ENCODE assay signal across 31 cellular contexts in the genomic region with DNA sequence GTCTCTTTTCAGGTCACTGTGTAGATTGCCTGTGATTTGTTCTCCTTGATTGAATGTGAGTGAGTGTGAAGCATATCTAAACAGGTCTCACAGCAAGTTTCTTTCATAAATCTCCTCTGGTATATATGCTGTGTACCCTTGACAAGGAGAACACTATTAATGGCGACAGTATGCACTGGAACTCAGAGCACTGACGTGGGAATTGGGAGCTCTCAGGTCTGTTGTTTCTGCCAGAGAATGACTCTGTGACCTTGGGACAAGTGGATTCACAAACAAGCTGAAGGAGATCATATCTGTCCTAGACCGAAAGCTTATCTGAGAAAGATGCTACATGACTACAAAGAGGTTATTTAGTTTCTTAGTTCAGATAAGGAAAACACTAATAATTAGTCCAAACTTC.
"Had no signal": no experiment of that assay in that cellular context is flagged by ENCODE, and none has a peak within 500 bp of the region (broad histone marks: within the 10 kb centered on the region; RNA-seq: fewer than 3 reads in every experiment).

No MANE protein-coding gene starts in this region.

- H3K36me3 Mint-ChIP-seq: brain had no signal

- H3K27ac Mint-ChIP-seq: activated B cell treated with CpG ODN at 0.5 μM for 24 hours; activated CD8-positive, alpha-beta T cell treated with anti-CD3 and anti-CD28 coated beads for 36 hours; activated naive CD4-positive, alpha-beta T cell treated with anti-CD3 and anti-CD28 coated beads for 36 hours; activated naive CD4-positive, alpha-beta T cell treated with anti-CD3 and anti-CD28 coated beads, Interleukin-2, amount 50 U/mL, for 24 hours; activated naive CD8-positive, alpha-beta T cell treated with anti-CD3 and anti-CD28 coated beads for 36 hours; activated naive CD8-positive, alpha-beta T cell treated with anti-CD3 and anti-CD28 coated beads, Interleukin-2, amount 50 U/mL, for 24 hours; activated T-helper 1 cell treated with anti-CD3 and anti-CD28 coated beads, Interleukin-12 subunit alpha, Interleukin-12 subunit beta, Interleukin-2, Interleukin-4 antibody, amounts not matched to agents 30 ng/mL and 10 ng/mL and 1 ng/mL, durations not matched to agents 14 hours and 24 hours and 36 hours; activated T-helper 2 cell treated with anti-CD3 and anti-CD28 coated beads, Interferon-gamma antibody, Interleukin-2, Interleukin-4, amounts not matched to agents 10 μg/mL and 5 μg/mL and 100 μg/mL, durations not matched to agents 14 hours and 24 hours and 36 hours; brain; T-helper 17 cell; T-helper 2 cell treated with Interferon-gamma antibody and Interleukin-4, amounts not matched to agents 5 μg/mL and 100 μg/mL, for 36 hours had no signal

- H3K36me3 ChIP-seq: ascending aorta, breast epithelium, cardiac muscle cell, gastroesophageal sphincter, WERI-Rb-1 had no signal

- H3K4me1 ChIP-seq: ascending aorta, breast epithelium had no signal

- DNase-seq: activated B cell treated with CpG ODN at 0.5 μM for 24 hours; activated CD4-positive, alpha-beta T cell treated with anti-CD3 and anti-CD28 coated beads for 48 hours; activated CD4-positive, alpha-beta T cell treated with anti-CD3 and anti-CD28 coated beads, Interleukin-2, amount 50 U/mL, for 1 hour; activated CD4-positive, alpha-beta T cell treated with anti-CD3 and anti-CD28 coated beads, Interleukin-2, amount 50 U/mL, for 48 hours; activated CD8-positive, alpha-beta memory T cell treated with anti-CD3 and anti-CD28 coated beads for 24 hours; activated CD8-positive, alpha-beta T cell treated with anti-CD3 and anti-CD28 coated beads for 36 hours; activated effector memory CD4-positive, alpha-beta T cell treated with anti-CD3 and anti-CD28 coated beads, Interleukin-2, amount 50 U/mL, for 16 hours; activated naive CD4-positive, alpha-beta T cell treated with anti-CD3 and anti-CD28 coated beads for 36 hours; activated naive CD8-positive, alpha-beta T cell treated with anti-CD3 and anti-CD28 coated beads for 36 hours; activated naive CD8-positive, alpha-beta T cell treated with anti-CD3 and anti-CD28 coated beads, Interleukin-2, amount 50 U/mL, for 24 hours; activated T-cell treated with anti-CD3 and anti-CD28 coated beads, Interleukin-2, amount 50 U/mL, for 4 hours; cortex of kidney; effector CD8-positive, alpha-beta T cell; esophagus squamous epithelium; foreskin melanocyte; T-helper 1 cell; T-helper 17 cell; T1000; WERI-Rb-1 had no signal

- H3K4me3 Mint-ChIP-seq: activated B cell treated with CpG ODN at 0.5 μM for 24 hours; activated CD8-positive, alpha-beta T cell treated with anti-CD3 and anti-CD28 coated beads for 36 hours; activated naive CD4-positive, alpha-beta T cell treated with anti-CD3 and anti-CD28 coated beads for 36 hours; activated naive CD4-positive, alpha-beta T cell treated with anti-CD3 and anti-CD28 coated beads, Interleukin-2, amount 50 U/mL, for 24 hours; activated naive CD8-positive, alpha-beta T cell treated with anti-CD3 and anti-CD28 coated beads for 36 hours; activated naive CD8-positive, alpha-beta T cell treated with anti-CD3 and anti-CD28 coated beads, Interleukin-2, amount 50 U/mL, for 24 hours; activated T-cell treated with anti-CD3 and anti-CD28 coated beads, Interleukin-2, amount 50 U/mL, for 4 hours; activated T-helper 1 cell treated with anti-CD3 and anti-CD28 coated beads, Interleukin-12 subunit alpha, Interleukin-12 subunit beta, Interleukin-2, Interleukin-4 antibody, amounts not matched to agents 30 ng/mL and 10 ng/mL and 1 ng/mL, durations not matched to agents 14 hours and 24 hours and 36 hours; brain; central memory CD8-positive, alpha-beta T cell; T-helper 17 cell; T-helper 2 cell treated with Interferon-gamma antibody and Interleukin-4, amounts not matched to agents 5 μg/mL and 100 μg/mL, for 36 hours had no signal

- ATAC-seq: activated CD4-positive, CD25-positive, alpha-beta regulatory T cell treated with anti-CD3 and anti-CD28 coated beads, Interleukin-2, amount 50 U/mL, for 24 hours; activated CD8-positive, alpha-beta T cell treated with anti-CD3 and anti-CD28 coated beads for 36 hours; activated naive CD8-positive, alpha-beta T cell treated with anti-CD3 and anti-CD28 coated beads, Interleukin-2, amount 50 U/mL, for 24 hours; activated T-cell treated with anti-CD3 and anti-CD28 coated beads, Interleukin-2, amount 50 U/mL, for 4 hours; gastroesophageal sphincter; T-helper 17 cell had no signal

- H3K9me3 Mint-ChIP-seq: activated B cell treated with CpG ODN at 0.5 μM for 24 hours; activated CD8-positive, alpha-beta T cell treated with anti-CD3 and anti-CD28 coated beads for 36 hours; activated naive CD4-positive, alpha-beta T cell treated with anti-CD3 and anti-CD28 coated beads for 36 hours; activated naive CD8-positive, alpha-beta T cell treated with anti-CD3 and anti-CD28 coated beads, Interleukin-2, amount 50 U/mL, for 24 hours; activated T-helper 1 cell treated with anti-CD3 and anti-CD28 coated beads, Interleukin-12 subunit alpha, Interleukin-12 subunit beta, Interleukin-2, Interleukin-4 antibody, amounts not matched to agents 30 ng/mL and 10 ng/mL and 1 ng/mL, durations not matched to agents 14 hours and 24 hours and 36 hours; activated T-helper 2 cell treated with anti-CD3 and anti-CD28 coated beads, Interferon-gamma antibody, Interleukin-2, Interleukin-4, amounts not matched to agents 10 μg/mL and 5 μg/mL and 100 μg/mL, durations not matched to agents 14 hours and 24 hours and 36 hours; central memory CD8-positive, alpha-beta T cell; T-helper 2 cell treated with Interferon-gamma antibody and Interleukin-4, amounts not matched to agents 5 μg/mL and 100 μg/mL, for 36 hours had no signal

- H3K27me3 Mint-ChIP-seq: activated B cell treated with CpG ODN at 0.5 μM for 24 hours; activated CD8-positive, alpha-beta T cell treated with anti-CD3 and anti-CD28 coated beads for 36 hours; activated naive CD4-positive, alpha-beta T cell treated with anti-CD3 and anti-CD28 coated beads, Interleukin-2, amount 50 U/mL, for 24 hours; activated naive CD8-positive, alpha-beta T cell treated with anti-CD3 and anti-CD28 coated beads for 36 hours; activated naive CD8-positive, alpha-beta T cell treated with anti-CD3 and anti-CD28 coated beads, Interleukin-2, amount 50 U/mL, for 24 hours; brain; central memory CD8-positive, alpha-beta T cell; T-helper 17 cell had no signal

- H3K4me1 Mint-ChIP-seq: activated B cell treated with CpG ODN at 0.5 μM for 24 hours; activated naive CD4-positive, alpha-beta T cell treated with anti-CD3 and anti-CD28 coated beads, Interleukin-2, amount 50 U/mL, for 24 hours; activated naive CD8-positive, alpha-beta T cell treated with anti-CD3 and anti-CD28 coated beads for 36 hours; activated naive CD8-positive, alpha-beta T cell treated with anti-CD3 and anti-CD28 coated beads, Interleukin-2, amount 50 U/mL, for 24 hours; T-helper 17 cell had no signal

- H3K27me3 ChIP-seq: ascending aorta, breast epithelium, cardiac muscle cell, esophagus squamous epithelium, gastroesophageal sphincter had no signal

- H3K9me3 ChIP-seq: ascending aorta, breast epithelium, esophagus squamous epithelium, gastroesophageal sphincter had no signal

- H3K27ac ChIP-seq: ascending aorta, breast epithelium, cardiac muscle cell, epithelial cell of prostate, esophagus squamous epithelium, WERI-Rb-1 had no signal

- H3K4me3 ChIP-seq: ascending aorta, breast epithelium, cardiac muscle cell, esophagus squamous epithelium, gastroesophageal sphincter had no signal
